ENCODE assay signal across 6 cellular contexts in the genomic region with DNA sequence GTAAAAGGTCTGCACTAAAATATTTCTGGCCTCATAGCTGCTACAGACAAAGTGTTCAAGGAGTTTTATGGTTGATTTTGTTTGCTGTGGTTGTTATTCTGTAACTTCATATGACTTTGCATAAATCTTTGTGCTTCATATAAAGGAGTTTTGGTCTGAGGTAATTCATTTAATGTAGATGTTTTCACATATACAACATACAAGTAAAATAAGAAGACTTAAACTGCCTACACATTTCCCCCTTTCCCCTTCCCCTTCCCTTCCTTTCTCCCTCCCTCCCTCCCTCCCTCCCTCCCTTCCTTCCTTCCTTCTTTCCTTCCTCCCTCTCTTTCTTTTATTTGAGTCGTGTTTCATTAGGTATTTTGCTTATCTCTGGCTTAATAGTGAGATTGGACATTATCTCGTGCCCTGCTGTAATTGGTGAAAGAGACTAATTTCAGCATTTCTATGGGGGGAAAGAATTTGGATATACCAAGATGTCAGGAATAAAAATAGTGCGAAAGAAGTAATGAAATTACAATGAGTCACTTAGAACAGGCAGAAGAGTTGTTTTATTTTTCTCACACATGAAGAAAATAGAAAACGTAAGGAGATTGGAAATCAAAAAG.
"Had no signal": no experiment of that assay in that cellular context is flagged by ENCODE, and none has a peak within 500 bp of the region (broad histone marks: within the 10 kb centered on the region; RNA-seq: fewer than 3 reads in every experiment).

No MANE protein-coding gene starts in this region.

- FAIRE-seq: H54, HTR-8/SVneo had no signal

- DNase-seq: GOT3, H9, HCEC 1CT, KG1 had no signal
